ENCODE assay signal across 8 cellular contexts in genomic region chr5:72816297-72817075, GRCh38. TPM values are rescaled to one million over a fixed set of nuclear protein-coding genes. Genes with fewer than 3 reads are reported as not detected.
A peak's percentile ranks its signal among the peaks of the same experiment; 100 is the strongest.
DNase-seq lines count a peak whose midpoint lies in the region; ATAC-seq, FAIRE-seq and TF ChIP-seq lines count a peak whose summit lies in the region.

Gene TNPO1 (plus strand): TSS chr5:72816661. CDS start chr5:72816738, 77 bp downstream.

- H3K36me3 ChIP-seq in prostate gland = no peaks in the 10 kb centered on the region

- H3K4me3 ChIP-seq in prostate gland = peak within 1 kb of the TSS; percentile 70 to 79

- H3K27ac ChIP-seq in angular gyrus (ENCODE audit: low read depth, low read length) (peak within 1 kb of the TSS; percentile 95), prostate gland (peak within 1 kb of the TSS; percentile 94 to 96)

- no peaks in the 10 kb centered on the region for H3K27me3 ChIP-seq in prostate gland (replicated peaks; ENCODE audit: insufficient read depth)

- H3K9me3 ChIP-seq in prostate gland = no peaks in the 10 kb centered on the region

- TF ChIP-seq CTCF in prostate gland (IDR thresholded peaks at IDR 0.05) = peak in 2 of 4 experiments; percentile 10 to 17

- TF ChIP-seq POLR2A in GM12892 (IDR thresholded peaks at IDR 0.05; ENCODE audit: low read depth, low read length) (peak; percentile 84), prostate gland (IDR thresholded peaks at IDR 0.05) (peak; percentile 99)

- H3K4me1 ChIP-seq in prostate gland (replicated peaks) = no peaks in the 10 kb centered on the region

- peak; percentile 59 for DNase-seq in GM12892 (ENCODE audit: insufficient read length)
- peak; percentile 88 for DNase-seq in NCI-H1436 (lab: John Stamatoyannopoulos, UW)
- DNase-seq in T-helper 2 cell = peak; percentile 66 to 81 (median 77)
- peak; percentile 97 for DNase-seq in left ventricle myocardium superior
- DNase-seq in prostate gland (ENCODE audit: low spot score) = peak; percentile 93
- DNase-seq in ureter (ENCODE audit: low spot score) = peak; percentile 94

- ATAC-seq in HG02759 (IDR thresholded peaks at IDR 0.05; ENCODE audit: unreplicated experiment) = peak; percentile 82
- ATAC-seq in left ventricle myocardium superior = peak; percentile 94

- FAIRE-seq in GM12892 (lab: Jason Lieb, UNC) = peak; percentile 96

- intact Hi-C loops in left ventricle myocardium superior (cut with micrococcal nuclease) (loop anchor here (5.0 kb wide), 1 partner anchor 204 kb away; no protein-coding TSS in a partner anchor), prostate gland (cut with DNase I) (loop anchor here (5.0 to 10.0 kb wide), 3 partner anchors 138 to 449 kb away; partner anchors contain the start of gene FCHO2)

- WGBS in prostate gland = under 1% methylated on average over 58 of the region's 93 CpGs

RNA-seq across cellular contexts. Expression of gene TNPO1, which starts in this region (rescaled TPM):
- 37.0 TPM for polyA plus RNA-seq in GM12892 (2012; ENCODE audit: missing spikeins)
- total RNA-seq in left ventricle myocardium superior = 67.7 TPM
- 100 to 1,000 TPM; 107 to 113 TPM for total RNA-seq in prostate gland
- 126 TPM for total RNA-seq in ureter

Comparison
In these comparisons a context has a peak if more than half of its experiments do, and no peak if none do; other contexts are left out.
1. Peak in every context shown above with its lines: DNase-seq, ATAC-seq, H3K4me3 ChIP-seq and H3K27ac ChIP-seq.